Comparison of ENCODE assay signal across 20 cellular contexts in the genomic region with DNA sequence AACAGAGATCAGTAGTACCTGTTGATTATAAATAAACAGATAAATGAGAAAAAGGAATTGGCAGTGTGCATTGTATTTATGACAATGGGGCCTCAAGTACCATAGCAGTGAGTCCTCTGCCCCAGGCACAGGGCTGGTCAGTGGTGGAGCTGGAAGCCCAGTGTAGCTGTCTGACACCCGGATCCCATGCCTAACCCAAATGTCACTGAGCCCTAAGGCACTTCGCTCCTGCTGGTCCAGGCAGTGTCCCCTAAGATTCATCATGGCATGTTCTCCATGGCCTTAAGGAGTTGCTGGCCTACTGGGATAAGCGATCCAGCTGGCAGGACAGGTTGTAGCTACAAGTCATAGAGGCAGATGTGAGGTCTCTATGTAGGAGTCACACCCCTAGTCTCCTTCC. TPM values are rescaled to one million over a fixed set of nuclear protein-coding genes. Genes with fewer than 3 reads are reported as not detected.
A peak's percentile ranks its signal among the peaks of the same experiment; 100 is the strongest.
DNase-seq lines count a peak whose midpoint lies in the region; ATAC-seq and TF ChIP-seq lines count a peak whose summit lies in the region.
"Had no signal": no experiment of that assay in that cellular context is flagged by ENCODE, and none has a peak within 500 bp of the region (broad histone marks: within the 10 kb centered on the region; RNA-seq: fewer than 3 reads in every experiment).

No MANE protein-coding gene starts in this region.

- no peak overlapping the region for H3K27ac ChIP-seq in lung (ENCODE audit: low read depth in 1 of 2, low read length in 1 of 2)
- H3K27ac ChIP-seq: 22Rv1, BLaER1, C4-2B, GM23248 had no signal

- TF ChIP-seq CTCF in epithelial cell of esophagus (IDR thresholded peaks at IDR 0.05; ENCODE audit: insufficient read depth, low read depth, low read length, missing control alignments) (no peak), lung (IDR thresholded peaks at IDR 0.05; ENCODE audit: control extremely low read depth, extremely low read depth) (no peak)

- H3K4me3 ChIP-seq in epithelial cell of esophagus (ENCODE audit: low read length) (no peak overlapping the region), lung (no peak overlapping the region)
- H3K4me3 ChIP-seq: BLaER1, GM12878, GM23248 had no signal

- WGBS in lung, 2 donors, result 65 to 98% methylated on average over 3 of the region's 3 CpGs

- H3K27me3 ChIP-seq in lung (ENCODE audit: control insufficient read depth, insufficient read depth), result no peaks in the 10 kb centered on the region
- H3K27me3 ChIP-seq: BLaER1 had no signal

- DNase-seq in activated CD8-positive, alpha-beta memory T cell treated with anti-CD3 and anti-CD28 coated beads for 24 hours, result peak; percentile 49
- DNase-seq in activated CD8-positive, alpha-beta memory T cell treated with anti-CD3 and anti-CD28 coated beads, Interleukin-2, amount 50 U/mL, for 4 hours, result no peak
- DNase-seq in epithelial cell of esophagus (ENCODE audit: low read depth) (peak; percentile 30), lung (ENCODE audit: low spot score) (peak; percentile 10), GOT3 (lab: John Stamatoyannopoulos, UW) (no peak), KG1 (lab: John Stamatoyannopoulos, UW) (no peak)
- DNase-seq: Caco-2; CD4-positive, CD25-positive, alpha-beta regulatory T cell; CD8-positive, alpha-beta T cell; DMS153; DMS79; EL; GDM1; GM23248; H9 had no signal

- peaks cover 0 to 2% of the 10 kb centered on the region in 2 donors for H3K9me3 ChIP-seq in lung (ENCODE audit: control insufficient read depth in 2 of 2, insufficient read depth in 1 of 2, low read length in 1 of 2)

- H3K4me1 ChIP-seq in lung (ENCODE audit: control insufficient read depth in 2 of 2, insufficient read depth in 2 of 2, low read length in 2 of 2), result peaks cover 9 to 11% of the 10 kb centered on the region in 2 donors
- H3K4me1 ChIP-seq: Caco-2 had no signal

- no peak for ATAC-seq in lung (ENCODE audit: insufficient read depth, low FRiP score)
- ATAC-seq: CD8-positive, alpha-beta T cell; GM12878; HCT116 had no signal

- H3K36me3 ChIP-seq in lung (ENCODE audit: control insufficient read depth in 2 of 2, insufficient read depth in 2 of 2, low read length in 2 of 2), result no peaks in the 10 kb centered on the region

RNA-seq across cellular contexts. Expression of a gene that starts 3.3 kb away (rescaled TPM):
- total RNA-seq in lung, result 10 to 100 TPM; 16.2 to 31.6 TPM
- polyA plus RNA-seq in lung, result 1 to 10 TPM; 2.7 to 4.7 TPM
- total RNA-seq: H9 had no signal

Comparison
In these comparisons a context has a peak if more than half of its experiments do, and no peak if none do; other contexts are left out.
1. DNase-seq: peak in activated CD8-positive, alpha-beta memory T cell treated with anti-CD3 and anti-CD28 coated beads for 24 hours (single experiment), epithelial cell of esophagus (single experiment) and lung (single experiment); none in activated CD8-positive, alpha-beta memory T cell treated with anti-CD3 and anti-CD28 coated beads, Interleukin-2, amount 50 U/mL, for 4 hours (single experiment), GOT3 (single experiment) and KG1 (single experiment).